30 cellular contexts compared by ENCODE assay signal in the genomic region with DNA sequence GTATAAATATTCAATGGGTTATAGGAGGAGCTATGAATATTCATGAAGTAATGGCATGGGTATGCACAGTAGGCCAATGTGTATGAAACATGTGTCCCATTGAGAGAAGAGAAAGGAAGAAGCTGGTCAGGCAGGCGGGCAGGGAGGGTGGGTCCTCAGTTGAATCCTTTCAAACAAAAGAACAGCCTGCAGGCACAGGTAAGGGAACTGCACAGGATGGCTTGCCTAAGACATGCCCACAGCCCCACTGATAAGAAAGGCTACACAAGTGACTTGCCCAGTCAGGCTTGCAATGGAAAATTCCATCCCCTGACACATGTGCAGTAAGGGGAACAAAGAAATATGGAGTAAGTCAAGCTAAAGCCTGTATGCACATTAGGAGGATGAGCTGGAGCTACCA.
"Had no signal": no experiment of that assay in that cellular context is flagged by ENCODE, and none has a peak within 500 bp of the region (broad histone marks: within the 10 kb centered on the region; RNA-seq: fewer than 3 reads in every experiment).

No MANE protein-coding gene starts in this region.

- H3K27me3 ChIP-seq: ascending aorta, esophagus squamous epithelium, pancreas, sigmoid colon, upper lobe of left lung, vagina had no signal

- H3K9me3 Mint-ChIP-seq: activated naive CD4-positive, alpha-beta T cell treated with anti-CD3 and anti-CD28 coated beads for 36 hours; memory B cell; stimulated activated effector memory CD8-positive, alpha-beta T cell treated with anti-CD3 and anti-CD28 coated beads, Interleukin-12 subunit alpha, Interleukin-12 subunit beta, amount 100 ng/mL, for 72 hours; stimulated activated naive CD8-positive, alpha-beta T cell treated with anti-CD3 and anti-CD28 coated beads, Interleukin-15, Interleukin-2, amounts not matched to agents 100 ng/mL and 50 ng/mL, for 24 hours had no signal

- H3K4me1 ChIP-seq: ascending aorta, esophagus squamous epithelium, pancreas, prostate gland, upper lobe of left lung, vagina had no signal

- H3K36me3 ChIP-seq: ascending aorta, esophagus squamous epithelium, pancreas, prostate gland, sigmoid colon, thoracic aorta, upper lobe of left lung, vagina had no signal

- H3K27ac Mint-ChIP-seq: activated CD4-positive, alpha-beta T cell treated with anti-CD3 and anti-CD28 coated beads for 36 hours; activated naive CD4-positive, alpha-beta T cell treated with anti-CD3 and anti-CD28 coated beads for 36 hours; activated naive CD8-positive, alpha-beta T cell treated with anti-CD3 and anti-CD28 coated beads for 36 hours; endodermal cell; memory B cell; stimulated activated effector memory CD8-positive, alpha-beta T cell treated with anti-CD3 and anti-CD28 coated beads, Interleukin-12 subunit alpha, Interleukin-12 subunit beta, amount 100 ng/mL, for 72 hours; stimulated activated naive CD8-positive, alpha-beta T cell treated with anti-CD3 and anti-CD28 coated beads, Interleukin-15, Interleukin-2, amounts not matched to agents 100 ng/mL and 50 ng/mL, for 24 hours; T-helper 17 cell had no signal

- ATAC-seq: activated CD4-positive, alpha-beta T cell treated with anti-CD3 and anti-CD28 coated beads for 36 hours; left colon; naive thymus-derived CD4-positive, alpha-beta T cell; stimulated activated effector memory CD8-positive, alpha-beta T cell treated with anti-CD3 and anti-CD28 coated beads, Interleukin-12 subunit alpha, Interleukin-12 subunit beta, amount 100 ng/mL, for 72 hours; T-helper 17 cell had no signal

- H3K4me1 Mint-ChIP-seq: activated CD4-positive, alpha-beta T cell treated with anti-CD3 and anti-CD28 coated beads for 36 hours; activated naive CD8-positive, alpha-beta T cell treated with anti-CD3 and anti-CD28 coated beads for 36 hours; memory B cell; stimulated activated effector memory CD8-positive, alpha-beta T cell treated with anti-CD3 and anti-CD28 coated beads, Interleukin-12 subunit alpha, Interleukin-12 subunit beta, amount 100 ng/mL, for 72 hours; T-helper 17 cell had no signal

- H3K4me3 ChIP-seq: ascending aorta, esophagus squamous epithelium, pancreas, prostate gland, sigmoid colon, thoracic aorta, upper lobe of left lung, vagina had no signal

- H3K4me3 Mint-ChIP-seq: activated CD4-positive, alpha-beta T cell treated with anti-CD3 and anti-CD28 coated beads for 36 hours; activated naive CD4-positive, alpha-beta T cell treated with anti-CD3 and anti-CD28 coated beads for 36 hours; activated naive CD8-positive, alpha-beta T cell treated with anti-CD3 and anti-CD28 coated beads for 36 hours; brain; endodermal cell; memory B cell; naive thymus-derived CD4-positive, alpha-beta T cell; neural crest cell; stimulated activated effector memory CD8-positive, alpha-beta T cell treated with anti-CD3 and anti-CD28 coated beads, Interleukin-12 subunit alpha, Interleukin-12 subunit beta, amount 100 ng/mL, for 72 hours; stimulated activated naive CD8-positive, alpha-beta T cell treated with anti-CD3 and anti-CD28 coated beads, Interleukin-15, Interleukin-2, amounts not matched to agents 100 ng/mL and 50 ng/mL, for 24 hours; T-helper 17 cell had no signal

- H3K36me3 Mint-ChIP-seq: stimulated activated effector memory CD8-positive, alpha-beta T cell treated with anti-CD3 and anti-CD28 coated beads, Interleukin-12 subunit alpha, Interleukin-12 subunit beta, amount 100 ng/mL, for 72 hours had no signal

- DNase-seq: activated CD4-positive, alpha-beta T cell treated with anti-CD3 and anti-CD28 coated beads for 36 hours; activated CD4-positive, CD25-positive, alpha-beta regulatory T cell; activated CD8-positive, alpha-beta memory T cell treated with anti-CD3 and anti-CD28 coated beads for 24 hours; activated effector memory CD4-positive, alpha-beta T cell treated with anti-CD3 and anti-CD28 coated beads, Interleukin-2, amount 50 U/mL, for 16 hours; activated naive CD4-positive, alpha-beta T cell treated with anti-CD3 and anti-CD28 coated beads for 36 hours; activated naive CD8-positive, alpha-beta T cell treated with anti-CD3 and anti-CD28 coated beads for 36 hours; caudate nucleus; endodermal cell; esophagus squamous epithelium; left colon; midbrain; naive thymus-derived CD4-positive, alpha-beta T cell; nucleus accumbens; pancreas; retina; sigmoid colon; small intestine; stimulated activated CD4-positive, alpha-beta T cell treated with anti-CD3 and anti-CD28 coated beads, Interleukin-4, amount 100 ng/mL, for 24 hours; T-helper 17 cell; T1000; upper lobe of left lung had no signal

- H3K27ac ChIP-seq: ascending aorta, esophagus squamous epithelium, pancreas, prostate gland, sigmoid colon, thoracic aorta, upper lobe of left lung, vagina had no signal

- H3K27me3 Mint-ChIP-seq: activated CD4-positive, alpha-beta T cell treated with anti-CD3 and anti-CD28 coated beads for 36 hours; activated naive CD8-positive, alpha-beta T cell treated with anti-CD3 and anti-CD28 coated beads for 36 hours; brain; memory B cell; naive thymus-derived CD4-positive, alpha-beta T cell; stimulated activated naive CD8-positive, alpha-beta T cell treated with anti-CD3 and anti-CD28 coated beads, Interleukin-15, Interleukin-2, amounts not matched to agents 100 ng/mL and 50 ng/mL, for 24 hours; T-helper 17 cell had no signal

- H3K9me3 ChIP-seq: ascending aorta, esophagus squamous epithelium, prostate gland, sigmoid colon, thoracic aorta, upper lobe of left lung, vagina had no signal
